ENCODE assay signal across 25 cellular contexts in the genomic region with DNA sequence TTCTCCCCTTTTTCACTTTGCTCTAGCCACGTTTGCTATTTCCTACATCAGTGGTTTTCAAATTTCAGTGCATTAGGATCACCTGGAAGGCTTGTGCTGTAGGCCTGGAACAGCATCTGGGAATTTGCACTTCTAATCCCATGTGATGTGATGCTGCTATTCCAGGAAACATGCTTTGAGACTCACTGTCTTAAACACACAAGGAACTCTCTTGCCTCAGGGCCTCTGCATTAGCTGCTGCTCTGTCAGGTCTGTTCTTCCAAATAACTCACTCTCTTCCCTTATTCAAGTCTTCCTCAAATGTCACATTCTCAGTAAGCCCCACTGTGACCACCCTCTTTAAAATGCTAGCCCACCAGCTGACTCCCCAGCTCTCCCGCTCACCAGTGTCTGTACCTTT.
"Had no signal": no experiment of that assay in that cellular context is flagged by ENCODE, and none has a peak within 500 bp of the region (broad histone marks: within the 10 kb centered on the region; RNA-seq: fewer than 3 reads in every experiment).

No MANE protein-coding gene starts in this region.

- H3K27ac Mint-ChIP-seq: dendritic cell treated with granulocyte-macrophage colony-stimulating factor and Interleukin-4, amounts not matched to agents 40 ng/mL and 50 ng/mL, for 4 days; endodermal cell; naive thymus-derived CD4-positive, alpha-beta T cell; nephron progenitor cell; stimulated activated effector memory CD8-positive, alpha-beta T cell treated with anti-CD3 and anti-CD28 coated beads, Interleukin-12 subunit alpha, Interleukin-12 subunit beta, amount 100 ng/mL, for 72 hours had no signal

- H3K9me3 ChIP-seq: colonic mucosa, gastrocnemius medialis, prostate gland, sigmoid colon, transverse colon, upper lobe of right lung, uterus had no signal

- H3K36me3 Mint-ChIP-seq: naive thymus-derived CD4-positive, alpha-beta T cell; stimulated activated effector memory CD8-positive, alpha-beta T cell treated with anti-CD3 and anti-CD28 coated beads, Interleukin-12 subunit alpha, Interleukin-12 subunit beta, amount 100 ng/mL, for 72 hours had no signal

- H3K27me3 ChIP-seq: colonic mucosa, gastrocnemius medialis, left lung, sigmoid colon, suprapubic skin, transverse colon, upper lobe of right lung, uterus had no signal

- H3K9me3 Mint-ChIP-seq: endodermal cell, nephron progenitor cell had no signal

- DNase-seq: colonic mucosa; effector CD8-positive, alpha-beta T cell; endodermal cell; erythroblast; gastrocnemius medialis; head of caudate nucleus; left cardiac atrium; left lung; mesendoderm; midbrain; naive thymus-derived CD4-positive, alpha-beta T cell; nephron progenitor cell; nucleus accumbens; right cardiac atrium; sigmoid colon; stimulated activated CD4-positive, alpha-beta T cell treated with anti-CD3 and anti-CD28 coated beads, Interleukin-2, amount 100 ng/mL, for 24 hours; stimulated activated CD4-positive, alpha-beta T cell treated with anti-CD3 and anti-CD28 coated beads, Interleukin-4, amount 100 ng/mL, for 24 hours; stimulated activated naive CD4-positive, alpha-beta T cell treated with Interleukin-2 at 50 U/mL for 16 hours; transverse colon; upper lobe of right lung; uterus had no signal

- ATAC-seq: gastrocnemius medialis; left cardiac atrium; left lung; naive thymus-derived CD4-positive, alpha-beta T cell; right cardiac atrium; stimulated activated effector memory CD8-positive, alpha-beta T cell treated with anti-CD3 and anti-CD28 coated beads, Interleukin-12 subunit alpha, Interleukin-12 subunit beta, amount 100 ng/mL, for 72 hours; upper lobe of right lung had no signal

- H3K4me1 Mint-ChIP-seq: endodermal cell; nephron progenitor cell; stimulated activated effector memory CD8-positive, alpha-beta T cell treated with anti-CD3 and anti-CD28 coated beads, Interleukin-12 subunit alpha, Interleukin-12 subunit beta, amount 100 ng/mL, for 72 hours had no signal

- H3K4me1 ChIP-seq: colonic mucosa, gastrocnemius medialis, left lung, prostate gland, sigmoid colon, suprapubic skin, transverse colon, upper lobe of right lung, uterus had no signal

- H3K27ac ChIP-seq: colonic mucosa, gastrocnemius medialis, left lung, prostate gland, sigmoid colon, suprapubic skin, transverse colon, upper lobe of right lung, uterus had no signal

- H3K27me3 Mint-ChIP-seq: dendritic cell treated with granulocyte-macrophage colony-stimulating factor and Interleukin-4, amounts not matched to agents 40 ng/mL and 50 ng/mL, for 4 days; naive thymus-derived CD4-positive, alpha-beta T cell had no signal

- H3K4me3 Mint-ChIP-seq: dendritic cell treated with granulocyte-macrophage colony-stimulating factor and Interleukin-4, amounts not matched to agents 40 ng/mL and 50 ng/mL, for 4 days; endodermal cell; naive thymus-derived CD4-positive, alpha-beta T cell; nephron progenitor cell; stimulated activated effector memory CD8-positive, alpha-beta T cell treated with anti-CD3 and anti-CD28 coated beads, Interleukin-12 subunit alpha, Interleukin-12 subunit beta, amount 100 ng/mL, for 72 hours had no signal

- H3K4me3 ChIP-seq: colonic mucosa, gastrocnemius medialis, left lung, prostate gland, sigmoid colon, suprapubic skin, transverse colon, upper lobe of right lung, uterus had no signal

- H3K36me3 ChIP-seq: colonic mucosa, gastrocnemius medialis, left lung, prostate gland, sigmoid colon, suprapubic skin, transverse colon, upper lobe of right lung, uterus had no signal
